In the genomic region with DNA sequence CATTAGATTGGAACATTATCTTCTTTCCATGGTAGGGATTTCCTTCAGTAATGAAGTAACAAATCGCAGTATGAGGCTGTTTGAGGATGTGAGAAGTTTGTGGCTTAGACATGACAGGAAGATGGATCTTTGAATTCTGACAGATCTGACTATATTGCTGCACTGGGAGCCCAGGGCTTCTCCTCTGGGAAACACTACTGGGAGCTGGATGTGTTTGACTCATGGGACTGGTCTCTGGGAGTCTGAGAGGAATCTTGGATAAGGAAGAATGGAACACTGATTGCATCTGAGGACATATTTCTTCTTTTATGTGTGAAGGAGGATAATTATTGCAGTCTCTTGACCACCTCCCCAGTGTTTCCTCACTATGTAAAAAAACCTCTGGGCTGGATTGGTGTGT, we compare ENCODE assay signal across 29 cellular contexts.
"Had no signal": no experiment of that assay in that cellular context is flagged by ENCODE, and none has a peak within 500 bp of the region (broad histone marks: within the 10 kb centered on the region; RNA-seq: fewer than 3 reads in every experiment).

No MANE protein-coding gene starts in this region.

- DNase-seq: activated CD4-positive, alpha-beta memory T cell treated with anti-CD3 and anti-CD28 coated beads, Interleukin-2, amount 10 ng/mL, durations not matched to agents 7 days and 5 days; activated CD4-positive, alpha-beta T cell treated with anti-CD3 and anti-CD28 coated beads, Interleukin-2, amount 10 ng/mL, durations not matched to agents 7 days and 5 days; activated CD4-positive, CD25-positive, alpha-beta regulatory T cell treated with anti-CD3 and anti-CD28 coated beads, Interleukin-2, amount 50 U/mL, for 72 hours; activated CD8-positive, alpha-beta memory T cell treated with anti-CD3 and anti-CD28 coated beads, Interleukin-2, amount 50 U/mL, for 48 hours; activated gamma-delta T cell; activated naive CD4-positive, alpha-beta T cell treated with anti-CD3 and anti-CD28 coated beads, Interleukin-2, amount 10 ng/mL, durations not matched to agents 7 days and 5 days; activated naive CD8-positive, alpha-beta T cell treated with anti-CD3 and anti-CD28 coated beads, Interleukin-2, amount 10 ng/mL, durations not matched to agents 7 days and 5 days; activated T-cell treated with anti-CD3 and anti-CD28 coated beads, Interleukin-2, amount 50 U/mL, for 24 hours; amygdala; body of pancreas; colonic mucosa; dorsolateral prefrontal cortex; effector memory CD4-positive, alpha-beta T cell; foreskin keratinocyte; heart left ventricle; hypothalamus; immature natural killer cell; kidney; left colon; natural killer cell; occipital lobe; spleen; stimulated activated naive CD4-positive, alpha-beta T cell; T-helper 17 cell; tibial artery; upper lobe of right lung had no signal

- H3K36me3 Mint-ChIP-seq: activated naive CD4-positive, alpha-beta T cell treated with anti-CD3 and anti-CD28 coated beads, Interleukin-2, amount 10 ng/mL, durations not matched to agents 7 days and 5 days; activated naive CD8-positive, alpha-beta T cell treated with anti-CD3 and anti-CD28 coated beads, Interleukin-2, amount 10 ng/mL, durations not matched to agents 7 days and 5 days; immature natural killer cell; natural killer cell; neural progenitor cell had no signal

- H3K9ac ChIP-seq: neural progenitor cell had no signal

- H3K4me3 ChIP-seq: body of pancreas, colonic mucosa, dorsolateral prefrontal cortex, heart left ventricle, neural progenitor cell, spleen, suprapubic skin, tibial artery, upper lobe of right lung had no signal

- H3K9me3 ChIP-seq: body of pancreas, colonic mucosa, heart left ventricle, spleen, suprapubic skin, tibial artery, upper lobe of right lung had no signal

- H3K27ac ChIP-seq: body of pancreas, colonic mucosa, dorsolateral prefrontal cortex, foreskin keratinocyte, heart left ventricle, neural progenitor cell, spleen, suprapubic skin, tibial artery, upper lobe of right lung had no signal

- H3K27me3 Mint-ChIP-seq: activated CD4-positive, alpha-beta memory T cell treated with anti-CD3 and anti-CD28 coated beads, Interleukin-2, amount 10 ng/mL, durations not matched to agents 7 days and 5 days; activated CD4-positive, alpha-beta T cell treated with anti-CD3 and anti-CD28 coated beads, Interleukin-2, amount 10 ng/mL, durations not matched to agents 7 days and 5 days; activated naive CD4-positive, alpha-beta T cell treated with anti-CD3 and anti-CD28 coated beads, Interleukin-2, amount 10 ng/mL, durations not matched to agents 7 days and 5 days; activated T-cell treated with anti-CD3 and anti-CD28 coated beads, Interleukin-2, amount 50 U/mL, for 24 hours; T-helper 17 cell had no signal

- H3K4me2 ChIP-seq: neural progenitor cell had no signal

- H3K27ac Mint-ChIP-seq: activated CD4-positive, alpha-beta memory T cell treated with anti-CD3 and anti-CD28 coated beads, Interleukin-2, amount 10 ng/mL, durations not matched to agents 7 days and 5 days; activated CD4-positive, alpha-beta T cell treated with anti-CD3 and anti-CD28 coated beads, Interleukin-2, amount 10 ng/mL, durations not matched to agents 7 days and 5 days; activated naive CD4-positive, alpha-beta T cell treated with anti-CD3 and anti-CD28 coated beads, Interleukin-2, amount 10 ng/mL, durations not matched to agents 7 days and 5 days; activated naive CD8-positive, alpha-beta T cell treated with anti-CD3 and anti-CD28 coated beads, Interleukin-2, amount 10 ng/mL, durations not matched to agents 7 days and 5 days; activated T-cell treated with anti-CD3 and anti-CD28 coated beads, Interleukin-2, amount 50 U/mL, for 24 hours; immature natural killer cell; natural killer cell; neural progenitor cell; T-helper 17 cell had no signal

- H2AFZ ChIP-seq: neural progenitor cell had no signal

- H3K27me3 ChIP-seq: colonic mucosa, dorsolateral prefrontal cortex, foreskin keratinocyte, neural progenitor cell, spleen, suprapubic skin, tibial artery, upper lobe of right lung had no signal

- H3K9me3 Mint-ChIP-seq: activated CD4-positive, alpha-beta T cell treated with anti-CD3 and anti-CD28 coated beads, Interleukin-2, amount 10 ng/mL, durations not matched to agents 7 days and 5 days; activated naive CD8-positive, alpha-beta T cell treated with anti-CD3 and anti-CD28 coated beads, Interleukin-2, amount 10 ng/mL, durations not matched to agents 7 days and 5 days had no signal

- H3K4me1 ChIP-seq: body of pancreas, colonic mucosa, foreskin keratinocyte, heart left ventricle, neural progenitor cell, spleen, suprapubic skin, tibial artery, upper lobe of right lung had no signal

- H3K4me3 Mint-ChIP-seq: activated CD4-positive, alpha-beta memory T cell treated with anti-CD3 and anti-CD28 coated beads, Interleukin-2, amount 10 ng/mL, durations not matched to agents 7 days and 5 days; activated CD4-positive, alpha-beta T cell treated with anti-CD3 and anti-CD28 coated beads, Interleukin-2, amount 10 ng/mL, durations not matched to agents 7 days and 5 days; activated naive CD4-positive, alpha-beta T cell treated with anti-CD3 and anti-CD28 coated beads, Interleukin-2, amount 10 ng/mL, durations not matched to agents 7 days and 5 days; activated naive CD8-positive, alpha-beta T cell treated with anti-CD3 and anti-CD28 coated beads, Interleukin-2, amount 10 ng/mL, durations not matched to agents 7 days and 5 days; activated T-cell treated with anti-CD3 and anti-CD28 coated beads, Interleukin-2, amount 50 U/mL, for 24 hours; immature natural killer cell; natural killer cell; neural progenitor cell; T-helper 17 cell had no signal

- ATAC-seq: body of pancreas, foreskin keratinocyte, heart left ventricle, left colon, natural killer cell, right cardiac atrium, T-helper 17 cell, upper lobe of right lung had no signal

- H3K4me1 Mint-ChIP-seq: activated CD4-positive, alpha-beta memory T cell treated with anti-CD3 and anti-CD28 coated beads, Interleukin-2, amount 10 ng/mL, durations not matched to agents 7 days and 5 days; activated CD4-positive, alpha-beta T cell treated with anti-CD3 and anti-CD28 coated beads, Interleukin-2, amount 10 ng/mL, durations not matched to agents 7 days and 5 days; activated naive CD4-positive, alpha-beta T cell treated with anti-CD3 and anti-CD28 coated beads, Interleukin-2, amount 10 ng/mL, durations not matched to agents 7 days and 5 days; activated naive CD8-positive, alpha-beta T cell treated with anti-CD3 and anti-CD28 coated beads, Interleukin-2, amount 10 ng/mL, durations not matched to agents 7 days and 5 days; immature natural killer cell; natural killer cell; T-helper 17 cell had no signal

- H3K36me3 ChIP-seq: colonic mucosa, heart left ventricle, neural progenitor cell, spleen, suprapubic skin, tibial artery, upper lobe of right lung had no signal
